In the genomic region with DNA sequence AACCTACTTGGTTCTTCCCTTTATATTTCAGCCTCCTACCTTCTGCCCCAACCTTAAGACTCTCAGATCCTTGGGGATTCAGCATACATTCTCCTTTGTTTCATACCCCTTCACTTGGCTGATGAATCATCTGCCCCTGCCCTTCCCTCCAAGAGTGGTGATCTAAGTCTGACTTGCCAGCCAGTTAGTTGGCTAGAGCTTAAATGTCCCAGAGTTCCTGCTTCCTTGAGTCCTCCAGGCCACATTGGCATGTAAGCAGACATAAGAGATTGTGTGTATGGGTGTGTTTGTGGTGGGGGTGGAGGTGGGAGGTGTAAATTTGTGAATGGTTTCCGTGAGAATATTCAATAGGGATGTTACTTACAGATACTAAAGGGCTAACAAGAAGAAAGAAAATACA, we compare ENCODE assay signal across 1 cellular context.
TF ChIP-seq lines count a peak whose summit lies in the region.

No MANE protein-coding gene starts in this region.

TF ChIP-seq in K562, 482 proteins besides CTCF, POLR2A, EP300 and RAD21:
- TF ChIP-seq ZNF224 (CRISPR knock-in tag; IDR thresholded peaks at IDR 0.05): no peak
- no peak for TF ChIP-seq TCF7L2 (IDR thresholded peaks at IDR 0.05; ENCODE audit: low read depth, low read length)
- no peak for TF ChIP-seq SRSF9 (IDR thresholded peaks at IDR 0.05; ENCODE audit: borderline replicate concordance, low read depth, low read length)
- TF ChIP-seq BRCA1 (IDR thresholded peaks at IDR 0.05): no peak
- no peak for TF ChIP-seq BRCA1 (CRISPR knock-in tag; IDR thresholded peaks at IDR 0.05)
- no peak for TF ChIP-seq LARP7 (IDR thresholded peaks at IDR 0.05)
- no peak for TF ChIP-seq ZNF121 (CRISPR knock-in tag; conservative IDR thresholded peaks at IDR 0.05)
- TF ChIP-seq ZNF324 (CRISPR knock-in tag; IDR thresholded peaks at IDR 0.05): no peak
- no peak for TF ChIP-seq MTA2 (IDR thresholded peaks at IDR 0.05; ENCODE audit: low read depth)
- no peak for TF ChIP-seq ILF3 (IDR thresholded peaks at IDR 0.05; ENCODE audit: borderline replicate concordance)
- TF ChIP-seq STAT5A (IDR thresholded peaks at IDR 0.05; ENCODE audit: borderline replicate concordance, low read length): no peak
- TF ChIP-seq KDM1A (IDR thresholded peaks at IDR 0.05): no peak
- TF ChIP-seq MAFK (IDR thresholded peaks at IDR 0.05; ENCODE audit: low read length): no peak
- TF ChIP-seq KHSRP (IDR thresholded peaks at IDR 0.05): no peak
